ENCODE assay signal across 8 cellular contexts in the genomic region with DNA sequence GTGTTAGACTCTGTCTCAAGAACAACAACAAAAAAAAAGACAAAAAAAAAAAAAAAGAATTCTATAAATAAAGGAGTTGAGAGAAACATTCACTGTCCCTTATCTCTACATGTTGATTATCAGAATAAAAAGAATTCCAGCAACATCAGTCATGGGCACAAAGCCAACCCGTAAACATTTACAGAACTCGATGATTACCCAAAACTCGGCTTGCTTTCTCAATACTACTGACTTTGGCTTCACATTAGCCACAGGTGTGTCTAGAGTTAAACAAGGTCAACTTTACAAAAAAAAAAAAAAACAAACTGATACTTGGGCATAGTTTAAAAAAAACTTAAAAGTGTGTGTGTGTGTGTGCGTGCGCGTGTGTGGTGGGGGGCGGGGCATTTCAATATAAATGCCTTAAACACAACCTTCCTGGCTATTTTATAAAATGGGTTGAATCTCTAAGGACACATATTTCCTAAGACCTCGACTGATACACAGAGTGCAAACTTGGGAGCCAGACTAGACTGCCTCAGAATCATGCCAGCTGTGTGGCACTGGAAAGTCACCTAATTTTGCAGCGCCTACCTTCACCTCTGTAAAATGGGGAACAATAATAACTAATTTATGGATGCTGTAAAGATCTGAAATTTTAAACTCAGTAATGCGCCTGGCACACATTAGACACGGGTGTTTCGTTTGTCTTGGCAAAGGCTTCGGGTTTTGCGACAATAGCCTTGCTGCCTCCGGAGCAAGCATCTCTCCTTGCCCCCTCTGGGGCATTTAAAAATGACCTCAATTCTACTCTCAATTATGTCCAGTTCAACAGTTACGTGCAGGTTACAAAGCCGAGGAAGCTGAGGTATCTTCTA. TPM values are rescaled to one million over a fixed set of nuclear protein-coding genes. Genes with fewer than 3 reads are reported as not detected.
DNase-seq lines count a peak whose midpoint lies in the region; ATAC-seq and TF ChIP-seq lines count a peak whose summit lies in the region.

No MANE protein-coding gene starts in this region.

- peak; percentile 18 for ATAC-seq in HG02759 (IDR thresholded peaks at IDR 0.05; ENCODE audit: unreplicated experiment)

- H3K27me3 ChIP-seq in mononuclear cell (ENCODE audit: insufficient read depth, low read length): no peaks in the 10 kb centered on the region

- in situ Hi-C loops in ACHN (cut with HindIII; ENCODE audit: low pct_ligation_motif_present, low pct_unique_long_range_greater_than_20kb, low sequenced_read_pairs): no loop called here

- TF ChIP-seq CTCF in GM12875 (IDR thresholded peaks at IDR 0.05; ENCODE audit: borderline replicate concordance, insufficient read depth, low read depth, low read length): no peak

- peak overlapping the region; percentile 62 for H3K4me3 ChIP-seq in GM12875 (ENCODE audit: low read depth, low read length)
- peak overlapping the region; percentile 80 for H3K4me3 ChIP-seq in mononuclear cell (ENCODE audit: low read length)

- H3K4me1 ChIP-seq in mononuclear cell (ENCODE audit: insufficient read depth, low read length): peaks cover 29% of the 10 kb centered on the region

- peak; percentile 32 for DNase-seq in ACHN
- peak; percentile 73 for DNase-seq in NCI-H69 (lab: John Stamatoyannopoulos, UW)
- DNase-seq in dedifferentiated amniotic fluid mesenchymal stem cell (ENCODE audit: extremely low spot score): peak; percentile 23
- DNase-seq in putamen (ENCODE audit: low spot score): no peak
- no peak for DNase-seq in iPS-NIHi11 (ENCODE audit: low spot score)

- H3K9me3 ChIP-seq in mononuclear cell (ENCODE audit: low read depth, low read length): no peaks in the 10 kb centered on the region

RNA-seq across cellular contexts. Expression of a gene that starts 0.9 kb away (rescaled TPM):
- 20.1 TPM for total RNA-seq in mononuclear cell

Comparison
In these comparisons a context has a peak if more than half of its experiments do, and no peak if none do; other contexts are left out.
1. DNase-seq: peak in ACHN (single experiment), NCI-H69 (single experiment) and dedifferentiated amniotic fluid mesenchymal stem cell (single experiment); none in putamen (single experiment) and iPS-NIHi11 (single experiment).